Comparison of ENCODE assay signal across 17 cellular contexts in genomic region chr5:72167790-72168189, GRCh38.
A peak's percentile ranks its signal among the peaks of the same experiment; 100 is the strongest.
DNase-seq lines count a peak whose midpoint lies in the region; ATAC-seq and TF ChIP-seq lines count a peak whose summit lies in the region.
"Had no signal": no experiment of that assay in that cellular context is flagged by ENCODE, and none has a peak within 500 bp of the region (broad histone marks: within the 10 kb centered on the region; RNA-seq: fewer than 3 reads in every experiment).

No MANE protein-coding gene starts in this region.

- TF ChIP-seq POLR2A in testis (IDR thresholded peaks at IDR 0.05), result no peak

- no peaks in the 10 kb centered on the region for H3K27me3 ChIP-seq in testis
- H3K27me3 ChIP-seq: sigmoid colon, upper lobe of right lung had no signal

- no peak overlapping the region for H3K27ac ChIP-seq in testis
- H3K27ac ChIP-seq: epithelial cell of prostate, RWPE1, upper lobe of right lung had no signal

- H3K9me3 ChIP-seq in testis, result no peaks in the 10 kb centered on the region
- H3K9me3 ChIP-seq: sigmoid colon, upper lobe of right lung had no signal

- no peaks in the 10 kb centered on the region for H3K4me1 Mint-ChIP-seq in natural killer cell treated with Interleukin-12 subunit alpha and Interleukin-12 subunit beta and Interleukin-15 and Interleukin-18, amount 100 ng/mL, for 72 hours (ENCODE audit: low read depth in 2 of 2)
- H3K4me1 Mint-ChIP-seq: natural killer cell had no signal

- H3K27ac Mint-ChIP-seq in natural killer cell treated with Interleukin-12 subunit alpha and Interleukin-12 subunit beta and Interleukin-15 and Interleukin-18, amount 100 ng/mL, for 72 hours, result no peak overlapping the region
- H3K27ac Mint-ChIP-seq: activated CD4-positive, alpha-beta T cell treated with anti-CD3 and anti-CD28 coated beads for 36 hours; activated naive CD4-positive, alpha-beta T cell treated with anti-CD3 and anti-CD28 coated beads, Interleukin-2, amount 50 U/mL, for 72 hours; natural killer cell; T-helper 1 cell treated with Interleukin-12 subunit alpha and Interleukin-12 subunit beta and Interleukin-4 antibody, amounts not matched to agents 30 μg/mL and 1 μg/mL, for 36 hours had no signal

- peak; percentile 72 for ATAC-seq in left ventricle myocardium superior
- no peak for ATAC-seq in natural killer cell treated with Interleukin-12 subunit alpha and Interleukin-12 subunit beta and Interleukin-15 and Interleukin-18, amount 100 ng/mL, for 72 hours
- ATAC-seq: natural killer cell, upper lobe of right lung had no signal

- peaks cover 26 to 59% of the 10 kb centered on the region in 2 donors for H3K27me3 Mint-ChIP-seq in natural killer cell treated with Interleukin-12 subunit alpha and Interleukin-12 subunit beta and Interleukin-15 and Interleukin-18, amount 100 ng/mL, for 72 hours

- WGBS in testis, 2 donors, result 45 to 60% methylated on average over 8 of the region's 8 CpGs

- intact Hi-C loops in left ventricle myocardium superior (cut with micrococcal nuclease), result no loop called here
- intact Hi-C loops in testis (cut with DNase I; ENCODE audit: low total_unique reads), result no loop called here

- no peak overlapping the region for H3K4me3 ChIP-seq in testis
- H3K4me3 ChIP-seq: sigmoid colon, upper lobe of right lung had no signal

- H3K36me3 Mint-ChIP-seq in natural killer cell treated with Interleukin-12 subunit alpha and Interleukin-12 subunit beta and Interleukin-15 and Interleukin-18, amount 100 ng/mL, for 72 hours, result no peaks in the 10 kb centered on the region
- H3K36me3 Mint-ChIP-seq: activated naive CD4-positive, alpha-beta T cell treated with anti-CD3 and anti-CD28 coated beads, Interleukin-2, amount 50 U/mL, for 72 hours; natural killer cell had no signal

- no peaks in the 10 kb centered on the region for H3K36me3 ChIP-seq in testis (ENCODE audit: low read depth, missing control alignments)
- H3K36me3 ChIP-seq: sigmoid colon, upper lobe of right lung had no signal

- no peaks in the 10 kb centered on the region for H3K9me3 Mint-ChIP-seq in natural killer cell treated with Interleukin-12 subunit alpha and Interleukin-12 subunit beta and Interleukin-15 and Interleukin-18, amount 100 ng/mL, for 72 hours
- H3K9me3 Mint-ChIP-seq: activated naive CD4-positive, alpha-beta T cell treated with anti-CD3 and anti-CD28 coated beads, Interleukin-2, amount 50 U/mL, for 72 hours; natural killer cell; T-helper 1 cell treated with Interleukin-12 subunit alpha and Interleukin-12 subunit beta and Interleukin-4 antibody, amounts not matched to agents 30 μg/mL and 1 μg/mL, for 36 hours had no signal

- DNase-seq in cerebellum (ENCODE audit: low spot score), result peak; percentile 62
- DNase-seq in left ventricle myocardium superior, result peak; percentile 62
- peak; percentile 58 for DNase-seq in testis
- DNase-seq in NCI-H2029 (lab: John Stamatoyannopoulos, UW), result no peak
- DNase-seq in epidermal melanocyte (ENCODE audit: insufficient read length, low spot score), result no peak
- no peak for DNase-seq in natural killer cell treated with Interleukin-12 subunit alpha and Interleukin-12 subunit beta and Interleukin-15 and Interleukin-18, amount 100 ng/mL, for 72 hours (ENCODE audit: low spot score)
- DNase-seq: activated CD4-positive, alpha-beta T cell treated with anti-CD3 and anti-CD28 coated beads for 36 hours; DMS153; natural killer cell; sigmoid colon; stimulated activated CD4-positive, alpha-beta T cell treated with anti-CD3 and anti-CD28 coated beads, Interleukin-4, amount 100 ng/mL, for 24 hours; upper lobe of right lung had no signal

- TF ChIP-seq CTCF in testis (IDR thresholded peaks at IDR 0.05), result no peak

- H3K4me1 ChIP-seq in testis, result peaks cover 31% of the 10 kb centered on the region
- H3K4me1 ChIP-seq: upper lobe of right lung had no signal

- H3K4me3 Mint-ChIP-seq in natural killer cell treated with Interleukin-12 subunit alpha and Interleukin-12 subunit beta and Interleukin-15 and Interleukin-18, amount 100 ng/mL, for 72 hours, result no peak overlapping the region
- H3K4me3 Mint-ChIP-seq: activated CD4-positive, alpha-beta T cell treated with anti-CD3 and anti-CD28 coated beads for 36 hours; natural killer cell; T-helper 1 cell treated with Interleukin-12 subunit alpha and Interleukin-12 subunit beta and Interleukin-4 antibody, amounts not matched to agents 30 μg/mL and 1 μg/mL, for 36 hours had no signal

TF ChIP-seq in PFSK-1, 5 proteins besides CTCF, POLR2A, EP300 and RAD21:
- TF ChIP-seq TAF1 (IDR thresholded peaks at IDR 0.05; ENCODE audit: borderline replicate concordance, insufficient read depth, low read length) (no peak), REST (IDR thresholded peaks at IDR 0.05; ENCODE audit: insufficient read depth in 1 of 2, low read depth in 2 of 2, low read length in 2 of 2) (peak; percentile 82 to 88), SIN3A (IDR thresholded peaks at IDR 0.05; ENCODE audit: borderline replicate concordance, insufficient read depth, low read length) (no peak), POLR2AphosphoS5 (IDR thresholded peaks at IDR 0.05; ENCODE audit: low read depth, low read length) (no peak), FOXP2 (optimal IDR thresholded peaks at IDR 0.05; ENCODE audit: borderline replicate concordance, extremely low read depth, extremely low read length, insufficient read depth) (no peak)

Comparison
In these comparisons a context has a peak if more than half of its experiments do, and no peak if none do; other contexts are left out.
1. DNase-seq: peak in cerebellum (single experiment), left ventricle myocardium superior (single experiment) and testis (single experiment); none in NCI-H2029 (single experiment), epidermal melanocyte (single experiment) and natural killer cell treated with Interleukin-12 subunit alpha and Interleukin-12 subunit beta and Interleukin-15 and Interleukin-18, amount 100 ng/mL, for 72 hours (single experiment).